In the genomic region with DNA sequence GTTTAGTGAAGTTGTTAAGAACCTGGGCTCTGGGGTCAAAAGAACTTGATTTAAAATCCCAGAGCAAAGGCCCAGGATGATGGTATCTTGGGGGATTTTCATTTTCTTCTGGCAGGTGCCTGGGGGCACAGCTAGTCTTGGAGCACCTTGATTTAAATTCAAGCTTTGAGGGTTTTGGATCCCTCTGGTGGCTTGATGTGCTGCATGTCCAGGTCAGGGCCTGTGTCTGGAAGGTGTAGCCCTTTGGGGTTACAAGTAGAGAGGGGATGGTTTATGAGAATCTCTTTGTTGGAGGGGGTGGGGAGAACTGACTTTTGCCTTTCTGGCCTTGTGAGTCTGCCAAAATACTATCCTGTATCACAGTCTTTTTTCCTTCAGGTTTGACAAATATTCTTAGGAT, we compare ENCODE assay signal across 19 cellular contexts. TPM values are rescaled to one million over a fixed set of nuclear protein-coding genes. Genes with fewer than 3 reads are reported as not detected.
DNase-seq lines count a peak whose midpoint lies in the region; ATAC-seq, FAIRE-seq and TF ChIP-seq lines count a peak whose summit lies in the region.
"Had no signal": no experiment of that assay in that cellular context is flagged by ENCODE, and none has a peak within 500 bp of the region (broad histone marks: within the 10 kb centered on the region; RNA-seq: fewer than 3 reads in every experiment).

No MANE protein-coding gene starts in this region.

- no peaks in the 10 kb centered on the region for H3K23me2 ChIP-seq in H1 (ENCODE audit: low read depth, low read length)

- DNase-seq in GM06990 (ENCODE audit: extremely low read depth, insufficient read length) (no peak), GM19239 (ENCODE audit: insufficient read length, low spot score) (no peak), H1 (ENCODE audit: low read depth in 1 of 2, low spot score in 2 of 2) (no peak), hepatic stellate cell (ENCODE audit: low spot score) (no peak), dorsolateral prefrontal cortex (no peak)
- DNase-seq in stimulated activated naive B cell treated with anti-CD40 and anti-IgM and Interleukin-4, amounts not matched to agents 10 μg/mL and 1 μg/mL and 100 μg/mL, for 72 hours, result no peak
- DNase-seq: ACHN, DMS79 treated with DMSO at 0.1 percent for 48 hours, NCI-H1105 treated with DMSO at 0.1 percent for 48 hours, NCI-H1694, NCI-H2081 treated with DMSO at 0.1 percent for 48 hours, SW 1271 had no signal

- no peaks in the 10 kb centered on the region for H4K20me1 ChIP-seq in H1 (replicated peaks in 1 of 2; ENCODE audit: control insufficient read depth in 1 of 2, insufficient read depth in 2 of 2, low read length in 2 of 2)

- H3K4me3 ChIP-seq in GM06990 (replicated peaks; ENCODE audit: low read depth, low read length) (no peak overlapping the region), H1 (ENCODE audit: extremely low read depth in 1 of 4, insufficient read depth in 2 of 4, low read depth in 3 of 4, low read length in 4 of 4) (no peak overlapping the region), dorsolateral prefrontal cortex (no peak overlapping the region)
- H3K4me3 ChIP-seq: HAP-1, K562 had no signal

- TF ChIP-seq CTCF in GM06990 (IDR thresholded peaks at IDR 0.05; ENCODE audit: insufficient read depth, low read length, poor library complexity, severe bottlenecking), result peak; percentile 8
- TF ChIP-seq CTCF in H1 (IDR thresholded peaks at IDR 0.05; ENCODE audit: control extremely low read depth in 1 of 3, insufficient read depth in 1 of 3, low read depth in 1 of 3, low read length in 3 of 3), result peak in 1 of 3 experiments; percentile 3; a peak in 1 of 4 replicates
- no peak for TF ChIP-seq CTCF in dorsolateral prefrontal cortex (IDR thresholded peaks at IDR 0.05 in 54 of 56, conservative IDR thresholded peaks at IDR 0.05 in 2 of 56; ENCODE audit: low read depth in 1 of 56, partially characterized antibody in 56 of 56)

- no peak overlapping the region for H2BK20ac ChIP-seq in H1 (ENCODE audit: low read length)

- no peaks in the 10 kb centered on the region for H3K79me2 ChIP-seq in H1 (ENCODE audit: control insufficient read depth in 1 of 2, insufficient read depth in 2 of 2, low read length in 2 of 2)

- H3K4ac ChIP-seq in H1 (replicated peaks; ENCODE audit: insufficient read length, low read depth, low read length), result no peak overlapping the region

- no peaks in the 10 kb centered on the region for H3K4me1 ChIP-seq in H1 (replicated peaks in 1 of 4; ENCODE audit: control insufficient read depth in 3 of 4, insufficient read depth in 4 of 4, low read length in 3 of 4)
- H3K4me1 ChIP-seq: HAP-1 had no signal

- CTCF ChIA-PET in H1 (lab: Charles Lee; ENCODE audit: partially characterized antibody), result interaction anchor here (1.0 to 2.3 kb wide), 3 partner anchors 10 to 805 kb away, joined by 3 to 15 read pairs (median 3); no protein-coding TSS in a partner anchor

- TF ChIP-seq RAD21 in H1 (IDR thresholded peaks at IDR 0.05 in 1 of 2, conservative IDR thresholded peaks at IDR 0.05 in 1 of 2; ENCODE audit: low read depth in 2 of 2, low read length in 2 of 2), result peak; percentile 21 to 45; a peak in 3 of 4 replicates

- no peak overlapping the region for H2AK5ac ChIP-seq in H1 (ENCODE audit: low read depth, low read length)

- peak; percentile 55 for FAIRE-seq in GM19239 (lab: Jason Lieb, UNC)
- no peak for FAIRE-seq in H1 (lab: Jason Lieb, UNC)
- FAIRE-seq: GM18507, K562, RCC 7860 had no signal

- H4K5ac ChIP-seq in H1 (ENCODE audit: insufficient read length, low read depth, low read length), result no peak overlapping the region

- no peak overlapping the region for H4K8ac ChIP-seq in H1 (ENCODE audit: extremely low read depth, insufficient read depth, low read length)

- H2BK12ac ChIP-seq in H1 (ENCODE audit: low read depth, low read length), result no peak overlapping the region

- no peak overlapping the region for H2BK15ac ChIP-seq in H1 (ENCODE audit: low read length)

- H3K9me3 ChIP-seq in H1 (ENCODE audit: insufficient read depth in 2 of 2, low read depth in 1 of 2, low read length in 1 of 2), result no peaks in the 10 kb centered on the region
- H3K9me3 ChIP-seq: HAP-1 had no signal

- no peak overlapping the region for H2BK5ac ChIP-seq in H1 (ENCODE audit: low read depth, low read length)

- TF ChIP-seq EP300 in H1 (IDR thresholded peaks at IDR 0.05; ENCODE audit: borderline replicate concordance in 1 of 2, low read depth in 2 of 2, low read length in 2 of 2), result no peak

- H3K14ac ChIP-seq in H1 (ENCODE audit: insufficient read length), result no peak overlapping the region

- peaks cover 0 to 1% of the 10 kb centered on the region in 2 donors for H3K9me3 Mint-ChIP-seq in stimulated activated naive B cell treated with anti-CD40 and anti-IgM and Interleukin-4, amounts not matched to agents 10 μg/mL and 1 μg/mL and 100 μg/mL, for 72 hours

- H3K4me2 ChIP-seq in H1 (ENCODE audit: insufficient read depth in 1 of 2, low read depth in 2 of 2, low read length in 2 of 2), result no peak overlapping the region

- no peak for TF ChIP-seq POLR2A in H1 (IDR thresholded peaks at IDR 0.05; ENCODE audit: control extremely low read depth in 1 of 2, low read depth in 2 of 2, low read length in 2 of 2)

- H3K27ac ChIP-seq in H1 (ENCODE audit: low read depth, low read length) (no peak overlapping the region), dorsolateral prefrontal cortex (no peak overlapping the region)
- H3K27ac ChIP-seq: C4-2B had no signal

- no peak overlapping the region for H3K23ac ChIP-seq in H1 (ENCODE audit: insufficient read length)

- H3K36me3 ChIP-seq in GM06990 (ENCODE audit: control insufficient read depth, insufficient read depth, low read length) (no peaks in the 10 kb centered on the region; the same call in 1 of the 2 replicates), H1 (ENCODE audit: control insufficient read depth in 2 of 4, insufficient read depth in 4 of 4, low read length in 3 of 4) (no peaks in the 10 kb centered on the region)
- H3K36me3 ChIP-seq: HAP-1 had no signal

- H3K27me3 ChIP-seq in GM06990 (replicated peaks; ENCODE audit: control insufficient read depth, insufficient read depth, low read length) (no peaks in the 10 kb centered on the region), H1 (replicated peaks in 1 of 4; ENCODE audit: control insufficient read depth in 3 of 4, extremely low read depth in 1 of 4, insufficient read depth in 3 of 4, low read length in 3 of 4) (no peaks in the 10 kb centered on the region), dorsolateral prefrontal cortex (no peaks in the 10 kb centered on the region)

- POLR2A ChIA-PET in H1 (lab: Charles Lee; ENCODE audit: partially characterized antibody), result interaction anchor here (1.1 kb wide), 1 partner anchor 9 kb away, joined by 3 read pairs; no protein-coding TSS in a partner anchor

- no peak for ATAC-seq in stimulated activated naive B cell treated with anti-CD40 and anti-IgM and Interleukin-4, amounts not matched to agents 10 μg/mL and 1 μg/mL and 100 μg/mL, for 72 hours (replicated peaks)
- ATAC-seq in GM18519 (IDR thresholded peaks at IDR 0.05; ENCODE audit: low FRiP score, unreplicated experiment), result no peak
- ATAC-seq: K562, Right ventricle myocardium inferior had no signal

- H3K27ac Mint-ChIP-seq in stimulated activated naive B cell treated with anti-CD40 and anti-IgM and Interleukin-4, amounts not matched to agents 10 μg/mL and 1 μg/mL and 100 μg/mL, for 72 hours, result peak overlapping the region; percentile 26

- intact Hi-C loops in dorsolateral prefrontal cortex (cut with DNase I), result no loop called here

- peaks cover 12 to 20% of the 10 kb centered on the region in 2 donors for H3K4me1 Mint-ChIP-seq in stimulated activated naive B cell treated with anti-CD40 and anti-IgM and Interleukin-4, amounts not matched to agents 10 μg/mL and 1 μg/mL and 100 μg/mL, for 72 hours

- H3K27me3 Mint-ChIP-seq in stimulated activated naive B cell treated with anti-CD40 and anti-IgM and Interleukin-4, amounts not matched to agents 10 μg/mL and 1 μg/mL and 100 μg/mL, for 72 hours, result no peaks in the 10 kb centered on the region

- H3K79me1 ChIP-seq in H1 (ENCODE audit: low read depth, low read length), result no peaks in the 10 kb centered on the region

- no peak overlapping the region for H2BK120ac ChIP-seq in H1 (replicated peaks; ENCODE audit: low read depth, low read length)

- peaks cover 0 to 12% of the 10 kb centered on the region in 2 donors for H3K36me3 Mint-ChIP-seq in stimulated activated naive B cell treated with anti-CD40 and anti-IgM and Interleukin-4, amounts not matched to agents 10 μg/mL and 1 μg/mL and 100 μg/mL, for 72 hours

- H3K9ac ChIP-seq in H1 (replicated peaks in 1 of 4; ENCODE audit: extremely low read depth in 1 of 4, low read depth in 3 of 4, low read length in 3 of 4), result no peak overlapping the region

- no peak overlapping the region for H3K56ac ChIP-seq in H1 (replicated peaks; ENCODE audit: insufficient read length, low read depth, low read length)

- no peak overlapping the region for H2AFZ ChIP-seq in H1 (ENCODE audit: low read length)

- H3K18ac ChIP-seq in H1 (ENCODE audit: extremely low read depth, low read length), result no peak overlapping the region

- no peak overlapping the region for H3K4me3 Mint-ChIP-seq in stimulated activated naive B cell treated with anti-CD40 and anti-IgM and Interleukin-4, amounts not matched to agents 10 μg/mL and 1 μg/mL and 100 μg/mL, for 72 hours

- no peak overlapping the region for H4K91ac ChIP-seq in H1 (replicated peaks; ENCODE audit: insufficient read length, low read length)

TF ChIP-seq in H1, 55 proteins besides CTCF, POLR2A, EP300 and RAD21 (continues in another document):
- no peak for TF ChIP-seq RBBP5 (IDR thresholded peaks at IDR 0.05; ENCODE audit: borderline replicate concordance, low read depth, low read length)
- no peak for TF ChIP-seq SRF (IDR thresholded peaks at IDR 0.05; ENCODE audit: low read depth, low read length)
- no peak for TF ChIP-seq HDAC2 (IDR thresholded peaks at IDR 0.05; ENCODE audit: borderline replicate concordance in 1 of 2, low read depth in 2 of 2, low read length in 2 of 2)
- no peak for TF ChIP-seq EGR1 (IDR thresholded peaks at IDR 0.05; ENCODE audit: borderline replicate concordance, low read depth, low read length)
- no peak for TF ChIP-seq GTF2F1 (IDR thresholded peaks at IDR 0.05; ENCODE audit: borderline replicate concordance, low read depth, low read length)
- no peak for TF ChIP-seq CEBPB (IDR thresholded peaks at IDR 0.05; ENCODE audit: low read depth, low read length)
- TF ChIP-seq JUND (IDR thresholded peaks at IDR 0.05; ENCODE audit: low read length), result no peak

RNA-seq across cellular contexts. Expression of a gene that starts 55.8 kb away (rescaled TPM):
- total RNA-seq in H1 (2021; fragmentation: NEBNext Ultra II Directional; extraction: Animal tissue kit (Norgen Biotek cat#: 25700)), result 21.7 and 21.9 TPM in 2 replicates
- 2.7 and 4.5 TPM in 2 replicates for polyA plus RNA-seq in H1 (2011; rRNA removed)
- 6.7 TPM for polyA plus RNA-seq in H1 (2011; cell fraction: cytosol; rRNA removed)
- polyA plus RNA-seq in H1 (2011; cell fraction: nucleus; rRNA removed), result 3.8 TPM
- 4.3 to 10.0 TPM (median 6.2 TPM) in 4 replicates for polyA plus RNA-seq in H1 (2012, experiment 1 of 2)
- polyA plus RNA-seq in H1 (2012, experiment 2 of 2), result 0.45 TPM
- polyA plus RNA-seq in H1 (2013, experiment 1 of 2), result 7.2 TPM
- 6.7 TPM for polyA plus RNA-seq in H1 (2013, experiment 2 of 2)
- 27.2 and 42.9 TPM in 2 replicates for polyA minus RNA-seq in H1 (2011; rRNA and poly(A)+ RNA removed)
- 13.8 TPM for polyA minus RNA-seq in H1 (2011; cell fraction: cytosol; rRNA and poly(A)+ RNA removed)
- polyA minus RNA-seq in H1 (2011; cell fraction: nucleus; rRNA and poly(A)+ RNA removed), result 37.6 TPM
- total RNA-seq in dorsolateral prefrontal cortex, result 100 to 1,000 TPM in 111 of 120 experiments, 10 to 100 TPM in 9; 67.6 to 189 (median 142) TPM
